In the genomic region with DNA sequence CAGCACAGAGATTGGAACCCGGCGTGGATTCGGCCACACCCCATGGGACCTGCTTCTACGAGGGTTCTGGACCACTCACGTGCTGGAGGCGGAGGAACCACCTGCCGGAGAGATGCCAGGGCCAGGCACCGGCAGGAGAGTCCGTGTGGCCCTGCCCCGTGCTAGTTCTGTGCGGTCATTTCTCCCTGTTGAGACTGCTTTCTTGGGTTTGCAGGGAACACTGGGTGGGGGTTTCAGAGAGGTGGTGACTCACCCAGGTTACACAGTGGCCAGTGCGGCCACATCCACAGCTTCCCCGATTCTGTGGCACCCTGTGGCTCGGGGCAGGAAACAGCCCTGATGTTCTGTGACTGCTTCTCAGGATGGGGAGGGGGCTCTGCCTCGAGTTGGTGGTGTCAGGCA, we compare ENCODE assay signal across 11 cellular contexts. TPM values are rescaled to one million over a fixed set of nuclear protein-coding genes. Genes with fewer than 3 reads are reported as not detected.
DNase-seq lines count a peak whose midpoint lies in the region; ATAC-seq and TF ChIP-seq lines count a peak whose summit lies in the region.
"Had no signal": no experiment of that assay in that cellular context is flagged by ENCODE, and none has a peak within 500 bp of the region (broad histone marks: within the 10 kb centered on the region; RNA-seq: fewer than 3 reads in every experiment).

No MANE protein-coding gene starts in this region.

- intact Hi-C loops in PC-3 (cut with micrococcal nuclease) = loop anchor here (5.0 kb wide), 1 partner anchor 164 kb away; no protein-coding TSS in a partner anchor
- intact Hi-C loops in dendritic cell treated with granulocyte-macrophage colony-stimulating factor and Interleukin-4, amounts not matched to agents 40 ng/mL and 50 ng/mL, for 4 days (cut with micrococcal nuclease) = loop anchor here (1.0 to 10.0 kb wide), 2 partner anchors 31 to 122 kb away; partner anchors contain the start of gene CARS1

- H3K4me3 ChIP-seq in PC-3 (ENCODE audit: low read length) = peak overlapping the region; percentile 42
- H3K4me3 ChIP-seq: body of pancreas had no signal

- no peaks in the 10 kb centered on the region for H3F3A ChIP-seq in PC-3 (ENCODE audit: low read length, unreplicated experiment)

- H3K27ac Mint-ChIP-seq in dendritic cell treated with granulocyte-macrophage colony-stimulating factor and Interleukin-4, amounts not matched to agents 40 ng/mL and 50 ng/mL, for 4 days = peak overlapping the region; percentile 96
- H3K27ac Mint-ChIP-seq: stimulated activated naive CD8-positive, alpha-beta T cell treated with anti-CD3 and anti-CD28 coated beads, Interleukin-15, Interleukin-2, amounts not matched to agents 100 ng/mL and 50 ng/mL, for 24 hours had no signal

- H3K4me1 ChIP-seq in PC-3 (ENCODE audit: insufficient read depth, low read length) = peaks cover 32% of the 10 kb centered on the region

- 0 out of 2 replicates have a peak, but pooled peaks cover 4% of the 10 kb centered on the region for H3K9me3 ChIP-seq in PC-3 (ENCODE audit: low read length)

- H3K36me3 Mint-ChIP-seq in dendritic cell treated with granulocyte-macrophage colony-stimulating factor and Interleukin-4, amounts not matched to agents 40 ng/mL and 50 ng/mL, for 4 days (ENCODE audit: low read depth) = peaks cover 14% of the 10 kb centered on the region

- CTCF ChIA-PET in PC-3 (lab: Charles Lee) = interaction anchor here (0.9 kb wide), 1 partner anchor 159 kb away, joined by 4 read pairs; no protein-coding TSS in a partner anchor

- H3K79me2 ChIP-seq in PC-3 (ENCODE audit: low read length) = peaks cover 13% of the 10 kb centered on the region

- peaks cover 9% of the 10 kb centered on the region for H3K27me3 Mint-ChIP-seq in dendritic cell treated with granulocyte-macrophage colony-stimulating factor and Interleukin-4, amounts not matched to agents 40 ng/mL and 50 ng/mL, for 4 days

- peaks cover 8% of the 10 kb centered on the region for H3K36me3 ChIP-seq in PC-3 (ENCODE audit: low read depth, low read length)

- no peaks in the 10 kb centered on the region for H3K27me3 ChIP-seq in PC-3 (ENCODE audit: low read length)

- H4K20me1 ChIP-seq in PC-3 (ENCODE audit: low read length) = peaks cover 12% of the 10 kb centered on the region

- H2AFZ ChIP-seq in PC-3 (ENCODE audit: low read length) = no peak overlapping the region

- TF ChIP-seq CTCF in PC-3 (conservative IDR thresholded peaks at IDR 0.05; ENCODE audit: low read depth, low read length) = no peak

- H3K4me1 Mint-ChIP-seq in dendritic cell treated with granulocyte-macrophage colony-stimulating factor and Interleukin-4, amounts not matched to agents 40 ng/mL and 50 ng/mL, for 4 days (ENCODE audit: low read depth) = peaks cover 59% of the 10 kb centered on the region

- H3K4me2 ChIP-seq in PC-3 (ENCODE audit: low read length) = peak overlapping the region; percentile 75

- H3K4me3 Mint-ChIP-seq in dendritic cell treated with granulocyte-macrophage colony-stimulating factor and Interleukin-4, amounts not matched to agents 40 ng/mL and 50 ng/mL, for 4 days = no peak overlapping the region
- H3K4me3 Mint-ChIP-seq: stimulated activated naive CD8-positive, alpha-beta T cell treated with anti-CD3 and anti-CD28 coated beads, Interleukin-15, Interleukin-2, amounts not matched to agents 100 ng/mL and 50 ng/mL, for 24 hours had no signal

- peaks cover 9% of the 10 kb centered on the region for H3K9me3 Mint-ChIP-seq in dendritic cell treated with granulocyte-macrophage colony-stimulating factor and Interleukin-4, amounts not matched to agents 40 ng/mL and 50 ng/mL, for 4 days

- peak; percentile 64 for DNase-seq in EL
- peak; percentile 58 for DNase-seq in PC-3
- peak; percentile 71 for DNase-seq in renal cortical epithelial cell (ENCODE audit: low read depth)
- no peak for DNase-seq in GDM1 (lab: John Stamatoyannopoulos, UW)
- DNase-seq in SKM-1 (lab: John Stamatoyannopoulos, UW; ENCODE audit: unreplicated experiment) = no peak
- DNase-seq: activated CD4-positive, alpha-beta T cell treated with anti-CD3 and anti-CD28 coated beads for 1 hour; NCI-H510A treated with DMSO at 0.1 percent for 48 hours had no signal

- no peaks in the 10 kb centered on the region for H3K9me2 ChIP-seq in PC-3 (replicated peaks; ENCODE audit: low read length)

- H3K9ac ChIP-seq in PC-3 (ENCODE audit: low read length) = peak overlapping the region; percentile 83

- H3K27ac ChIP-seq in PC-3 (ENCODE audit: low read length) = peak overlapping the region; percentile 94
- H3K27ac ChIP-seq: body of pancreas had no signal

- POLR2A ChIA-PET in PC-3 (lab: Charles Lee; ENCODE audit: unreplicated experiment) = no interaction called here

- ATAC-seq in PC-3 (peak; percentile 11), HG03571 (IDR thresholded peaks at IDR 0.05; ENCODE audit: unreplicated experiment) (no peak)
- ATAC-seq: body of pancreas had no signal

- no TSS peak for BruUV-seq in PC-3 (replicated peaks; lab: Mats Ljungman, UMichigan)

RNA-seq across cellular contexts. Expression of gene PHLDA2, which starts 3.6 kb away (rescaled TPM):
- total RNA-seq in PC-3 (2014; rRNA removed) = 101 and 110 TPM in 2 replicates
- total RNA-seq in renal cortical epithelial cell = 2.0 and 4.9 TPM in 2 replicates

RNA-seq across cellular contexts. Expression of gene CDKN1C, which starts 47.3 kb away (rescaled TPM):
- total RNA-seq in PC-3 (2014; rRNA removed) (12.0 and 12.9 TPM in 2 replicates), renal cortical epithelial cell (25.3 and 28.5 TPM in 2 replicates)

RNA-seq across cellular contexts. Expression of gene NAP1L4, which starts 59.3 kb away (rescaled TPM):
- total RNA-seq in PC-3 (2014; rRNA removed) (115 and 160 TPM in 2 replicates), renal cortical epithelial cell (144 and 273 TPM in 2 replicates)

Comparison
In these comparisons a context has a peak if more than half of its experiments do, and no peak if none do; other contexts are left out.
1. DNase-seq: peak in EL (single experiment), PC-3 (single experiment) and renal cortical epithelial cell (single experiment); none in GDM1 (single experiment) and SKM-1 (single experiment).
2. RNA of gene PHLDA2, which starts 3.6 kb away (total RNA-seq): 101 to 110 TPM in PC-3; 2.0 to 4.9 TPM in renal cortical epithelial cell; every median in the first group is over 10 times any median in the second.